Comparison of ENCODE assay signal across 14 cellular contexts in genomic region chr11:72740060-72740424, GRCh38. TPM values are rescaled to one million over a fixed set of nuclear protein-coding genes. Genes with fewer than 3 reads are reported as not detected.
A peak's percentile ranks its signal among the peaks of the same experiment; 100 is the strongest.
DNase-seq lines count a peak whose midpoint lies in the region; ATAC-seq, FAIRE-seq and TF ChIP-seq lines count a peak whose summit lies in the region.
"Had no signal": no experiment of that assay in that cellular context is flagged by ENCODE, and none has a peak within 500 bp of the region (broad histone marks: within the 10 kb centered on the region; RNA-seq: fewer than 3 reads in every experiment).

No MANE protein-coding gene starts in this region.

- H4K20me1 ChIP-seq in Loucy (ENCODE audit: insufficient read depth, low read length, poor library complexity, severe bottlenecking) (peaks cover 17% of the 10 kb centered on the region), K562 (replicated peaks; ENCODE audit: control insufficient read depth, insufficient read depth, low read length) (peaks cover 3% of the 10 kb centered on the region; the same call in 1 of the 2 replicates)

- peaks cover 17% of the 10 kb centered on the region for H3K9me1 ChIP-seq in K562 (ENCODE audit: control insufficient read depth, insufficient read depth, low read length)

- H3K9me3 Mint-ChIP-seq in T-helper 2 cell treated with Interferon-gamma antibody and Interleukin-4, amounts not matched to agents 5 μg/mL and 100 μg/mL, for 36 hours = no peaks in the 10 kb centered on the region

- no peaks in the 10 kb centered on the region for H3F3A ChIP-seq in Loucy (ENCODE audit: low read depth)

- CTCF ChIA-PET in K562 (lab: Yijun Ruan, JAX; ENCODE audit: low intra/inter-chr PET ratio) = no interaction called here

- no peak overlapping the region for H3K4me3 Mint-ChIP-seq in T-helper 2 cell treated with Interferon-gamma antibody and Interleukin-4, amounts not matched to agents 5 μg/mL and 100 μg/mL, for 36 hours

- no peaks in the 10 kb centered on the region for H3K9me2 ChIP-seq in Loucy (replicated peaks; ENCODE audit: low read depth, low read length)

- intact Hi-C loops in K562 (cut with micrococcal nuclease) = loop anchor here (5.0 kb wide), 1 partner anchor 37 kb away; no protein-coding TSS in a partner anchor
- intact Hi-C loops in spleen (cut with DNase I; ENCODE audit: low total_unique reads) = no loop called here

- H2AFZ ChIP-seq in Loucy (ENCODE audit: low read length) (no peak overlapping the region), K562 (ENCODE audit: low read depth, low read length) (no peak overlapping the region)

- ATAC-seq in K562 (no peak), GM21360 (IDR thresholded peaks at IDR 0.05; ENCODE audit: unreplicated experiment) (no peak), HG02678 (IDR thresholded peaks at IDR 0.05; ENCODE audit: unreplicated experiment) (no peak)
- ATAC-seq: PC-3 had no signal

- no peak for DNase-seq in T-helper 2 cell treated with Interferon-gamma antibody and Interleukin-4, amounts not matched to agents 5 μg/mL and 100 μg/mL, for 36 hours (ENCODE audit: low spot score)
- DNase-seq in T-helper 2 cell (no peak), K562 (ENCODE audit: extremely low read depth in 1 of 4, low spot score in 3 of 4) (no peak), spleen (peak; percentile 77), cortex of kidney (lab: John Stamatoyannopoulos, UW) (no peak)
- DNase-seq: central memory CD4-positive, alpha-beta T cell; DMS53; KBM-7; NCI-H2107; PC-3; testis had no signal

- H3K4me1 Mint-ChIP-seq in T-helper 2 cell treated with Interferon-gamma antibody and Interleukin-4, amounts not matched to agents 5 μg/mL and 100 μg/mL, for 36 hours (ENCODE audit: low read depth) = peaks cover 54% of the 10 kb centered on the region

- H3K27me3 Mint-ChIP-seq in T-helper 2 cell treated with Interferon-gamma antibody and Interleukin-4, amounts not matched to agents 5 μg/mL and 100 μg/mL, for 36 hours (ENCODE audit: low read depth) = no peaks in the 10 kb centered on the region

- POLR2A ChIA-PET in K562 (lab: Yijun Ruan, JAX) = interaction anchor here (0.5 to 1.1 kb wide), 2 partner anchors 36 to 144 kb away, joined by 3 read pairs; no protein-coding TSS in a partner anchor

- H3K9me3 ChIP-seq in Loucy (ENCODE audit: insufficient read depth, low read depth, low read length) = no peaks in the 10 kb centered on the region
- H3K9me3 ChIP-seq in K562 (replicated peaks; ENCODE audit: control insufficient read depth, insufficient read depth, low read depth, low read length) = no peaks in the 10 kb centered on the region
- H3K9me3 ChIP-seq in spleen = no peaks in the 10 kb centered on the region
- H3K9me3 ChIP-seq: testis had no signal

- H3K4me1 ChIP-seq in Loucy (ENCODE audit: insufficient read depth, low read length, poor library complexity, severe bottlenecking) (peaks cover 53% of the 10 kb centered on the region), K562 (replicated peaks in 1 of 2; ENCODE audit: control insufficient read depth in 2 of 2, insufficient read depth in 2 of 2, low read length in 2 of 2) (peaks cover 90 to 95% of the 10 kb centered on the region in 2 experiments), spleen (peaks cover 80 to 100% (median 99%) of the 10 kb centered on the region in 6 donors)
- H3K4me1 ChIP-seq: testis had no signal

- H3K9ac ChIP-seq in Loucy (ENCODE audit: low read depth, low read length, poor library complexity, severe bottlenecking) (no peak overlapping the region), K562 (ENCODE audit: insufficient read depth in 1 of 2, low read depth in 2 of 2, low read length in 2 of 2) (peak overlapping the region in 1 of 2 experiments; percentile 31; a peak in 1 of 4 replicates)

- FAIRE-seq in K562 (lab: Jason Lieb, UNC) = no peak

- H3K27ac ChIP-seq in K562 (ENCODE audit: extremely low read depth, low read depth, low read length) (0 out of 3 replicates have a peak overlapping the region, but pooled peaks have one; percentile 21), spleen (peak overlapping the region; percentile 69 to 96 (median 94))
- H3K27ac ChIP-seq: testis had no signal

- TF ChIP-seq RAD21 in K562 (CRISPR knock-in tag; conservative IDR thresholded peaks at IDR 0.05 in 1 of 2, IDR thresholded peaks at IDR 0.05 in 1 of 2) = no peak

- TF ChIP-seq POLR2A in K562 (conservative IDR thresholded peaks at IDR 0.05) = no peak
- TF ChIP-seq POLR2A in spleen (IDR thresholded peaks at IDR 0.05) = no peak

- 100% methylated on average over 2 of the region's 2 CpGs for WGBS in K562 (ENCODE audit: insufficient coverage, low coverage, missing lambda C conversion rate)
- WGBS in spleen, 5 donors = 47 to 69% (median 62%) methylated on average over 2 of the region's 2 CpGs

- no TSS peak for BruUV-seq in K562 (replicated peaks; lab: Mats Ljungman, UMichigan)

- TF ChIP-seq CTCF in Loucy (conservative IDR thresholded peaks at IDR 0.05; ENCODE audit: low read length) (no peak), K562 (IDR thresholded peaks at IDR 0.05 in 2 of 3, conservative IDR thresholded peaks at IDR 0.05 in 1 of 3; ENCODE audit: insufficient read depth in 2 of 3, low read depth in 1 of 3, low read length in 3 of 3) (no peak), spleen (IDR thresholded peaks at IDR 0.05 in 8 of 11, conservative IDR thresholded peaks at IDR 0.05 in 3 of 11) (no peak)

- peaks cover 52% of the 10 kb centered on the region; the same call in 1 of the 2 replicates for H3K79me2 ChIP-seq in Loucy (ENCODE audit: insufficient read depth, low read length)
- H3K79me2 ChIP-seq in K562 (ENCODE audit: control insufficient read depth, insufficient read depth, low read length) = peaks cover 98% of the 10 kb centered on the region

- peak overlapping the region; percentile 56 for H3K27ac Mint-ChIP-seq in T-helper 2 cell treated with Interferon-gamma antibody and Interleukin-4, amounts not matched to agents 5 μg/mL and 100 μg/mL, for 36 hours

- H3K4me2 ChIP-seq in Loucy (ENCODE audit: low read depth, low read length, poor library complexity, severe bottlenecking) (peak overlapping the region; percentile 71), K562 (ENCODE audit: insufficient read depth, low read length) (no peak overlapping the region)

- H3K27me3 ChIP-seq in Loucy (ENCODE audit: insufficient read depth, low read length, poor library complexity, severe bottlenecking) = no peaks in the 10 kb centered on the region
- H3K27me3 ChIP-seq in K562 (ENCODE audit: control insufficient read depth in 2 of 2, insufficient read depth in 2 of 2, low read length in 2 of 2) = no peaks in the 10 kb centered on the region
- H3K27me3 ChIP-seq in spleen (replicated peaks in 1 of 7) = no peaks in the 10 kb centered on the region
- H3K27me3 ChIP-seq: testis had no signal

- H3K4me3 ChIP-seq in Loucy (ENCODE audit: low read length, poor library complexity, severe bottlenecking) (no peak overlapping the region), K562 (no peak overlapping the region), spleen (peak overlapping the region in 1 of 8 donors; percentile 64)
- H3K4me3 ChIP-seq: testis had no signal

- in situ Hi-C loops in K562 (cut with MboI) = no loop called here

- no peak for TF ChIP-seq EP300 in K562 (IDR thresholded peaks at IDR 0.05; ENCODE audit: low read length)

- peaks cover 3% of the 10 kb centered on the region for H3K36me3 Mint-ChIP-seq in T-helper 2 cell treated with Interferon-gamma antibody and Interleukin-4, amounts not matched to agents 5 μg/mL and 100 μg/mL, for 36 hours (ENCODE audit: low read depth)

- H3K36me3 ChIP-seq in Loucy (ENCODE audit: insufficient read depth, low read length) (no peaks in the 10 kb centered on the region), K562 (ENCODE audit: control insufficient read depth, insufficient read depth, low read length) (peaks cover 32% of the 10 kb centered on the region; the same call in 2 of the 3 replicates), spleen (peaks cover 0 to 11% (median 0%) of the 10 kb centered on the region in 6 donors)

RNA-seq across cellular contexts. Expression of gene ARAP1, which starts 12.2 kb away (rescaled TPM):
- total RNA-seq in K562 (2011; cell fraction: chromatin; rRNA removed; ENCODE audit: low replicate concordance) = 154 and 336 TPM in 2 replicates
- 191 and 196 TPM in 2 replicates for total RNA-seq in K562 (2011; cell fraction: nucleolus; rRNA removed)
- 146 and 161 TPM in 2 replicates for total RNA-seq in K562 (2011; cell fraction: nucleoplasm; rRNA removed)
- 42.0 and 46.1 TPM in 2 replicates for total RNA-seq in K562 (2014; rRNA removed)
- 7.4 and 10.6 TPM in 2 replicates for total RNA-seq in K562 (2014; rRNA removed; fragmentation: Illumina TruSeq; extraction: Trizol)
- 24.6 and 26.1 TPM in 2 replicates for total RNA-seq in K562 (2015; rRNA removed; fragmentation: Illumina TruSeq; extraction: Trizol)
- total RNA-seq in K562 (2021) = 60.7 and 67.0 TPM in 2 replicates
- 22.1 and 37.3 TPM in 2 replicates for polyA plus RNA-seq in K562 (2011; rRNA removed)
- polyA plus RNA-seq in K562 (2011; cell fraction: cytosol; rRNA removed) = 24.6 and 28.2 TPM in 2 replicates
- polyA plus RNA-seq in K562 (2011; cell fraction: nucleus; rRNA removed) = 196 and 222 TPM in 2 replicates
- 43.7 and 72.2 TPM in 2 replicates for polyA plus RNA-seq in K562 (2012)
- polyA plus RNA-seq in K562 (2014; fragmentation: Illumina TruSeq; extraction: Trizol) = 24.6 and 31.8 TPM in 2 replicates
- polyA plus RNA-seq in K562 (2014; fragmentation: Nextera tagmentation; extraction: Ambion mirVana) = under 1 TPM; 0.23 to 0.38 TPM
- polyA plus RNA-seq in K562 (2014; rRNA removed) = 34.1 and 38.4 TPM in 2 replicates
- 21.7 and 23.5 TPM in 2 replicates for polyA minus RNA-seq in K562 (2011; rRNA and poly(A)+ RNA removed)
- polyA minus RNA-seq in K562 (2011; cell fraction: cytosol; rRNA and poly(A)+ RNA removed) = 35.0 and 48.2 TPM in 2 replicates
- polyA minus RNA-seq in K562 (2011; cell fraction: nucleus; rRNA and poly(A)+ RNA removed) = 50.9 and 51.5 TPM in 2 replicates
- 100 to 1,000 TPM; 248 to 365 (median 278) TPM for total RNA-seq in spleen
- 100 to 1,000 TPM in 2 of 3 donors, 10 to 100 TPM in 1; 76.7 to 176 (median 127) TPM for polyA plus RNA-seq in spleen

RNA-seq across cellular contexts. Expression of gene STARD10, which starts 53.8 kb away (rescaled TPM):
- total RNA-seq in K562 (2011; cell fraction: chromatin; rRNA removed; ENCODE audit: low replicate concordance) = 13.4 and 36.4 TPM in 2 replicates
- 36.2 and 45.1 TPM in 2 replicates for total RNA-seq in K562 (2011; cell fraction: nucleolus; rRNA removed)
- 27.5 and 29.2 TPM in 2 replicates for total RNA-seq in K562 (2011; cell fraction: nucleoplasm; rRNA removed)
- total RNA-seq in K562 (2014; rRNA removed) (51.1 and 52.9 TPM in 2 replicates), K562 (2014; rRNA removed; fragmentation: Illumina TruSeq; extraction: Trizol) (18.1 and 18.3 TPM in 2 replicates), K562 (2015; rRNA removed; fragmentation: Illumina TruSeq; extraction: Trizol) (32.3 and 35.3 TPM in 2 replicates), K562 (2021) (31.9 and 37.5 TPM in 2 replicates), spleen (10 to 100 TPM; 19.7 to 35.1 (median 27.9) TPM)
- polyA plus RNA-seq in K562 (2011; rRNA removed) (33.8 and 53.6 TPM in 2 replicates), K562 (2014; fragmentation: Illumina TruSeq; extraction: Trizol) (43.8 and 49.3 TPM in 2 replicates), K562 (2014; fragmentation: Nextera tagmentation; extraction: Ambion mirVana) (under 1 TPM; 0.15 to 0.51 TPM), K562 (2014; rRNA removed) (37.6 and 47.9 TPM in 2 replicates), spleen (10 to 100 TPM; 23.7 to 46.7 (median 31.9) TPM)
- polyA plus RNA-seq in K562 (2011; cell fraction: cytosol; rRNA removed) = 55.3 and 60.0 TPM in 2 replicates
- polyA plus RNA-seq in K562 (2011; cell fraction: nucleus; rRNA removed) = 31.9 and 33.6 TPM in 2 replicates
- 40.3 and 41.6 TPM in 2 replicates for polyA plus RNA-seq in K562 (2012)
- polyA minus RNA-seq in K562 (2011; rRNA and poly(A)+ RNA removed) = 22.8 and 32.2 TPM in 2 replicates
- polyA minus RNA-seq in K562 (2011; cell fraction: cytosol; rRNA and poly(A)+ RNA removed) = 25.5 and 30.8 TPM in 2 replicates
- 7.8 and 15.0 TPM in 2 replicates for polyA minus RNA-seq in K562 (2011; cell fraction: nucleus; rRNA and poly(A)+ RNA removed)
